ENCODE assay signal across 28 cellular contexts in the genomic region with DNA sequence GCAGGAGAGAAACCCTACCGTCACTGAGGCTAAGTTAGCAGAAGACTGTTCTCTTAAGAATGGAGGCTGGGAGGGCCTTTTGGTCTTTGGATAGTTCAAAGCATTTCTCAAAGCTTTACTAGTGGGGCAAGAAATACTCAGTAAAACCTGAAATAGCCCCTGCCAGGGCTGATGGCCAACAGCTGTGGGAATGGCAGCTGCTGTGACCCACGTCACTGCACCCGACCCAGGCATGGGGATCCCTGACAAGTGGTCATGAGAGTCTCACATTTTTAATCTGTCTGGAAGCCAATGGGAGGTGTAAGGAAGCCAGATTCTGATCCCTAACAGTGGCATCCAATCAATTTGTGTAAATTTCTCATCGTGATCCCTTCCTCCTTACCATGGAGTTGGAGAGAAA. TPM values are rescaled to one million over a fixed set of nuclear protein-coding genes. Genes with fewer than 3 reads are reported as not detected.
DNase-seq lines count a peak whose midpoint lies in the region; ATAC-seq and TF ChIP-seq lines count a peak whose summit lies in the region.
"Had no signal": no experiment of that assay in that cellular context is flagged by ENCODE, and none has a peak within 500 bp of the region (broad histone marks: within the 10 kb centered on the region; RNA-seq: fewer than 3 reads in every experiment).

No MANE protein-coding gene starts in this region.

- H3K4me1 ChIP-seq in right atrium auricular region (peaks cover 0 to 60% of the 10 kb centered on the region in 2 donors), psoas muscle (peaks cover 32% of the 10 kb centered on the region), aorta (ENCODE audit: control insufficient read depth in 1 of 2, insufficient read depth in 2 of 2, low read length in 2 of 2) (peaks cover 9 to 16% of the 10 kb centered on the region in 2 donors)

- DNase-seq in Right ventricle myocardium inferior (ENCODE audit: missing footprints) (no peak), cardiac septum (ENCODE audit: low spot score) (no peak), right atrium auricular region (ENCODE audit: low spot score) (no peak), psoas muscle (peak; percentile 56 to 57), aorta (peak in 1 of 2 donors; percentile 55), NCI-H1436 (lab: John Stamatoyannopoulos, UW) (no peak)
- DNase-seq: activated CD4-positive, alpha-beta memory T cell treated with anti-CD3 and anti-CD28 coated beads, Interleukin-2, amount 10 ng/mL, durations not matched to agents 7 days and 5 days; activated CD4-positive, alpha-beta T cell treated with anti-CD3 and anti-CD28 coated beads for 1 hour; activated naive CD8-positive, alpha-beta T cell treated with anti-CD3 and anti-CD28 coated beads for 36 hours; Calu3; cerebellar nuclear complex; DMS79 treated with DMSO at 0.1 percent for 48 hours; erythroblast; foreskin fibroblast; GM23248; HFFc6; Karpas-422; left colon; MV-4-11; naive thymus-derived CD4-positive, alpha-beta T cell; stimulated activated CD4-positive, alpha-beta T cell treated with anti-CD3 and anti-CD28 coated beads, Interleukin-4, amount 100 ng/mL, for 4 hours; stimulated activated naive B cell treated with anti-CD40 and anti-IgM and Interleukin-4, amounts not matched to agents 10 μg/mL and 1 μg/mL and 100 μg/mL, for 72 hours; T-helper 2 cell had no signal

- TF ChIP-seq CTCF in right atrium auricular region (IDR thresholded peaks at IDR 0.05): no peak
- TF ChIP-seq CTCF in psoas muscle (IDR thresholded peaks at IDR 0.05): no peak

- intact Hi-C loops in Right ventricle myocardium inferior (cut with DNase I) (loop anchor here (5.0 kb wide), 2 partner anchors 35 to 45 kb away; partner anchors contain the start of gene ENAH), cardiac septum (cut with DNase I) (loop anchor here (5.0 kb wide), 1 partner anchor 70 kb away; no protein-coding TSS in a partner anchor), psoas muscle (cut with DNase I) (loop anchor here in 1 of 2 donors (2.0 kb wide), 1 partner anchor 43 kb away; no protein-coding TSS in a partner anchor), aorta (cut with DNase I) (loop anchor here (5.0 to 10.0 kb wide), 2 partner anchors 40 to 67 kb away; no protein-coding TSS in a partner anchor)

- no peaks in the 10 kb centered on the region for H3K27me3 ChIP-seq in right atrium auricular region
- no peaks in the 10 kb centered on the region for H3K27me3 ChIP-seq in psoas muscle (ENCODE audit: insufficient read depth in 3 of 3, low read length in 2 of 3)
- H3K27me3 ChIP-seq in aorta (ENCODE audit: control insufficient read depth in 1 of 2, insufficient read depth in 2 of 2, low read length in 1 of 2): no peaks in the 10 kb centered on the region
- H3K27me3 ChIP-seq: hepatocyte had no signal

- 20 to 35% (median 32%) methylated on average over 4 of the region's 4 CpGs for WGBS in psoas muscle, 3 donors
- 5 to 17% methylated on average over 4 of the region's 4 CpGs for whole genome bisulfite sequencing in aorta, 2 donors

- ATAC-seq in Right ventricle myocardium inferior (peak; percentile 21), psoas muscle (peak in 3 of 4 donors; percentile 40 to 56 (median 52)), aorta (ENCODE audit: low FRiP score) (no peak), GM18909 (IDR thresholded peaks at IDR 0.05; ENCODE audit: poor library complexity, unreplicated experiment) (no peak), HG02840 (IDR thresholded peaks at IDR 0.05; ENCODE audit: low FRiP score, unreplicated experiment) (no peak)
- ATAC-seq: activated T-helper 17 cell treated with anti-CD3 and anti-CD28 coated beads, Interleukin-2, amount 50 U/mL, for 72 hours; left colon; naive thymus-derived CD4-positive, alpha-beta T cell; stimulated activated naive B cell treated with anti-CD40 and anti-IgM and Interleukin-4, amounts not matched to agents 10 μg/mL and 1 μg/mL and 100 μg/mL, for 72 hours had no signal

- H3K9me3 ChIP-seq in right atrium auricular region (no peaks in the 10 kb centered on the region), psoas muscle (no peaks in the 10 kb centered on the region), aorta (ENCODE audit: control insufficient read depth, low read length) (no peaks in the 10 kb centered on the region)

- H3K4me3 ChIP-seq in right atrium auricular region (no peak overlapping the region), psoas muscle (no peak overlapping the region), aorta (ENCODE audit: low read length in 2 of 2) (no peak overlapping the region)
- H3K4me3 ChIP-seq: GM23248, hepatocyte had no signal

- H3K36me3 ChIP-seq in right atrium auricular region: no peaks in the 10 kb centered on the region
- H3K36me3 ChIP-seq in psoas muscle (ENCODE audit: insufficient read depth in 1 of 2, low read depth in 1 of 2): no peaks in the 10 kb centered on the region
- H3K36me3 ChIP-seq in aorta (ENCODE audit: control insufficient read depth in 1 of 2, insufficient read depth in 2 of 2, low read length in 1 of 2): no peaks in the 10 kb centered on the region

- H3K27ac ChIP-seq in right atrium auricular region: peak overlapping the region; percentile 26 to 29
- H3K27ac ChIP-seq in psoas muscle: peak overlapping the region; percentile 75
- peak overlapping the region; percentile 80 to 81 for H3K27ac ChIP-seq in aorta (ENCODE audit: low read depth in 1 of 2, low read length in 2 of 2)
- H3K27ac ChIP-seq: 22Rv1, GM23248 had no signal

RNA-seq across cellular contexts. Expression of gene ENAH, which starts 44.5 kb away (rescaled TPM):
- total RNA-seq in Right ventricle myocardium inferior (80.0 TPM), cardiac septum (195 TPM), right atrium auricular region (10 to 100 TPM; 50.5 to 59.5 TPM), psoas muscle (100 to 1,000 TPM; 119 to 262 (median 177) TPM), aorta (100 to 1,000 TPM; 148 to 415 TPM)
- polyA plus RNA-seq in psoas muscle (10 to 100 TPM; 17.1 to 76.4 (median 38.8) TPM), aorta (10 to 100 TPM; 47.3 to 82.1 TPM)
- total RNA-seq: activated CD4-positive, alpha-beta memory T cell treated with anti-CD3 and anti-CD28 coated beads, Interleukin-2, amount 10 ng/mL, durations not matched to agents 7 days and 5 days had no signal
- polyA plus RNA-seq: naive thymus-derived CD4-positive, alpha-beta T cell had no signal

Comparison
In these comparisons a context has a peak if more than half of its experiments do, and no peak if none do; other contexts are left out.
1. ATAC-seq: peak in Right ventricle myocardium inferior (single experiment) and psoas muscle (3 of 4); none in aorta (single experiment), GM18909 (single experiment) and HG02840 (single experiment).
2. DNase-seq: peak in psoas muscle (2 of 2); none in Right ventricle myocardium inferior (single experiment), cardiac septum (single experiment), right atrium auricular region (single experiment) and NCI-H1436 (single experiment).
3. H3K27ac ChIP-seq: peak in every context shown above with its lines; median percentile 80 in aorta; 75 in psoas muscle; 28 in right atrium auricular region.